In genomic region chr5:108748354-108749129, GRCh38 we compare ENCODE assay signal across 1 cellular context.
TF ChIP-seq lines count a peak whose summit lies in the region.

No MANE protein-coding gene starts in this region.

TF ChIP-seq in HepG2, 621 proteins besides CTCF, POLR2A, EP300 and RAD21 (continued from another document):
- no peak; the same call in 1 of the 2 replicates for TF ChIP-seq TRAFD1 (CRISPR knock-in tag; IDR thresholded peaks at IDR 0.05; ENCODE audit: borderline replicate concordance)
- TF ChIP-seq ZNF251 (CRISPR knock-in tag; IDR thresholded peaks at IDR 0.05) = no peak
- TF ChIP-seq NFE2L2 (IDR thresholded peaks at IDR 0.05; ENCODE audit: low read length) = no peak
- no peak; the same call in 1 of the 2 replicates for TF ChIP-seq ZNF589 (CRISPR knock-in tag; conservative IDR thresholded peaks at IDR 0.05)
- TF ChIP-seq HIC2 (CRISPR knock-in tag; IDR thresholded peaks at IDR 0.05; ENCODE audit: low read depth) = no peak; the same call in 1 of the 2 replicates
- TF ChIP-seq KDM2A (CRISPR knock-in tag; IDR thresholded peaks at IDR 0.05; ENCODE audit: borderline replicate concordance, low read depth) = peak; percentile 85
- TF ChIP-seq ZNF652 (CRISPR knock-in tag; IDR thresholded peaks at IDR 0.05; ENCODE audit: borderline replicate concordance, low read depth) = no peak
- TF ChIP-seq CC2D1A (CRISPR knock-in tag; IDR thresholded peaks at IDR 0.05) = no peak
- TF ChIP-seq HOXA5 (CRISPR knock-in tag; IDR thresholded peaks at IDR 0.05) = 0 out of 2 replicates have a peak, but pooled peaks have one; percentile 73
- no peak for TF ChIP-seq ZNF17 (CRISPR knock-in tag; IDR thresholded peaks at IDR 0.05)
- peak; percentile 98 for TF ChIP-seq POLR2G (IDR thresholded peaks at IDR 0.05; ENCODE audit: low read depth, low read length)
- TF ChIP-seq FOXJ3 (CRISPR knock-in tag; IDR thresholded peaks at IDR 0.05; ENCODE audit: borderline replicate concordance) = 0 out of 2 replicates have a peak, but pooled peaks have one; percentile 31
- no peak for TF ChIP-seq ZSCAN30 (CRISPR knock-in tag; IDR thresholded peaks at IDR 0.05)
- TF ChIP-seq ZBTB40 (IDR thresholded peaks at IDR 0.05) = no peak
- peak; percentile 94 for TF ChIP-seq ZBTB40 (CRISPR knock-in tag; IDR thresholded peaks at IDR 0.05)
- peak; percentile 54; the same call in 1 of the 2 replicates for TF ChIP-seq ZNF205 (CRISPR knock-in tag; IDR thresholded peaks at IDR 0.05)
- TF ChIP-seq ZSCAN22 (CRISPR knock-in tag; IDR thresholded peaks at IDR 0.05) = no peak; the same call in 1 of the 2 replicates
- TF ChIP-seq SETDB1 (CRISPR knock-in tag; IDR thresholded peaks at IDR 0.05; ENCODE audit: borderline replicate concordance) = no peak
- no peak for TF ChIP-seq DDIT3 (CRISPR knock-in tag; IDR thresholded peaks at IDR 0.05)
- TF ChIP-seq NFIC (IDR thresholded peaks at IDR 0.05; ENCODE audit: low read length) = no peak
- TF ChIP-seq ZNF276 (CRISPR knock-in tag; IDR thresholded peaks at IDR 0.05; ENCODE audit: low read depth) = 0 out of 2 replicates have a peak, but pooled peaks have one; percentile 51
- no peak for TF ChIP-seq EZH2 (conservative IDR thresholded peaks at IDR 0.05; ENCODE audit: low read depth, low read length)
- TF ChIP-seq THAP8 (CRISPR knock-in tag; IDR thresholded peaks at IDR 0.05; ENCODE audit: borderline replicate concordance) = no peak
- no peak for TF ChIP-seq SIX4 (CRISPR knock-in tag; IDR thresholded peaks at IDR 0.05)
- no peak for TF ChIP-seq PITX1 (CRISPR knock-in tag; IDR thresholded peaks at IDR 0.05)
- TF ChIP-seq ZNF235 (CRISPR knock-in tag; IDR thresholded peaks at IDR 0.05; ENCODE audit: borderline replicate concordance) = no peak
- TF ChIP-seq NFRKB (IDR thresholded peaks at IDR 0.05) = no peak
- TF ChIP-seq FOXM1 (CRISPR knock-in tag; IDR thresholded peaks at IDR 0.05) = no peak
- TF ChIP-seq NFYC (CRISPR knock-in tag; IDR thresholded peaks at IDR 0.05) = peak; percentile 96
- TF ChIP-seq YY1 (IDR thresholded peaks at IDR 0.05; ENCODE audit: insufficient read depth, insufficient replicate concordance, low read depth, low read length) = no peak
